In genomic region chr14:61812347-61813100, GRCh38 we compare ENCODE assay signal across 8 cellular contexts. TPM values are rescaled to one million over a fixed set of nuclear protein-coding genes. Genes with fewer than 3 reads are reported as not detected.
DNase-seq lines count a peak whose midpoint lies in the region; ATAC-seq and TF ChIP-seq lines count a peak whose summit lies in the region.

SYT16 (plus strand) TSS chr14:61812703.

- intact Hi-C loops in left cardiac atrium (cut with DNase I) (no loop called here), sigmoid colon (cut with DNase I) (no loop called here)

- H3K27ac ChIP-seq in sigmoid colon = no peak within 1 kb of the TSS

- peak; percentile 51 to 57 for ATAC-seq in left cardiac atrium
- no peak for ATAC-seq in HG03520 (IDR thresholded peaks at IDR 0.05; ENCODE audit: unreplicated experiment)
- ATAC-seq in HG02970 (IDR thresholded peaks at IDR 0.05; ENCODE audit: low FRiP score, unreplicated experiment) = no peak
- no peak for ATAC-seq in HG03521 (IDR thresholded peaks at IDR 0.05; ENCODE audit: unreplicated experiment)

- no peak for TF ChIP-seq POLR2A in sigmoid colon (IDR thresholded peaks at IDR 0.05)

- 3 to 4% methylated on average over 95 of the region's 95 CpGs for WGBS in sigmoid colon, 2 donors

- DNase-seq in activated CD4-positive, alpha-beta T cell treated with anti-CD3 and anti-CD28 coated beads for 48 hours = peak; percentile 21
- no peak for DNase-seq in activated CD4-positive, alpha-beta T cell treated with anti-CD3 and anti-CD28 coated beads for 1 hour
- peak; percentile 34 for DNase-seq in activated T-cell treated with anti-CD3 and anti-CD28 coated beads, Interleukin-2, amount 50 U/mL, for 1 hour
- DNase-seq in left cardiac atrium (peak; percentile 25), sigmoid colon (no peak)

- H3K36me3 ChIP-seq in sigmoid colon = no peaks in the 10 kb centered on the region

- TF ChIP-seq EP300 in sigmoid colon (IDR thresholded peaks at IDR 0.05) = no peak

- H3K9me3 ChIP-seq in sigmoid colon = peaks cover 0 to 4% (median 0%) of the 10 kb centered on the region in 4 donors

- peak within 1 kb of the TSS in 3 of 4 donors; percentile 25 to 41 (median 40) for H3K4me3 ChIP-seq in sigmoid colon

- peaks cover 0 to 8% (median 7%) of the 10 kb centered on the region in 4 donors for H3K4me1 ChIP-seq in sigmoid colon

- H3K27me3 ChIP-seq in sigmoid colon = peaks cover 7 to 42% (median 18%) of the 10 kb centered on the region in 3 donors

- TF ChIP-seq CTCF in sigmoid colon (IDR thresholded peaks at IDR 0.05) = no peak

RNA-seq across cellular contexts. Expression of gene SYT16, which starts in this region (rescaled TPM):
- total RNA-seq in left cardiac atrium = under 1 TPM; 0.32 to 0.60 TPM
- total RNA-seq in sigmoid colon = under 1 TPM in 3 of 4 donors, not detected in 1; under 0.01 TPM
- polyA plus RNA-seq in sigmoid colon = under 1 TPM in 1 of 3 donors, not detected in 2; 0.03 TPM

Comparison
In these comparisons a context has a peak if more than half of its experiments do, and no peak if none do; other contexts are left out.
1. DNase-seq: peak in activated CD4-positive, alpha-beta T cell treated with anti-CD3 and anti-CD28 coated beads for 48 hours (single experiment) and activated T-cell treated with anti-CD3 and anti-CD28 coated beads, Interleukin-2, amount 50 U/mL, for 1 hour (single experiment); none in activated CD4-positive, alpha-beta T cell treated with anti-CD3 and anti-CD28 coated beads for 1 hour (single experiment) and sigmoid colon (single experiment).
2. Peak in DNase-seq and ATAC-seq in left cardiac atrium; RNA of the gene not detected or under 1 TPM.